9 cellular contexts compared by ENCODE assay signal in genomic region chr12:386651-387050, GRCh38. TPM values are rescaled to one million over a fixed set of nuclear protein-coding genes. Genes with fewer than 3 reads are reported as not detected.
DNase-seq lines count a peak whose midpoint lies in the region; ATAC-seq, FAIRE-seq and TF ChIP-seq lines count a peak whose summit lies in the region.
"Had no signal": no experiment of that assay in that cellular context is flagged by ENCODE, and none has a peak within 500 bp of the region (broad histone marks: within the 10 kb centered on the region; RNA-seq: fewer than 3 reads in every experiment).

No MANE protein-coding gene starts in this region.

- H3K36me3 Mint-ChIP-seq in activated naive CD8-positive, alpha-beta T cell, result no peaks in the 10 kb centered on the region

- 62% methylated on average over 4 of the region's 4 CpGs for WGBS in A549 (ENCODE audit: missing lambda C conversion rate)

- no peak overlapping the region for H3K27ac ChIP-seq in A549

- H3K9me3 Mint-ChIP-seq in activated naive CD8-positive, alpha-beta T cell (ENCODE audit: low read depth), result no peaks in the 10 kb centered on the region

- TF ChIP-seq EP300 in A549 (IDR thresholded peaks at IDR 0.05), result no peak

- no peak overlapping the region for H3K27ac Mint-ChIP-seq in activated naive CD8-positive, alpha-beta T cell

- no peak for TF ChIP-seq CTCF in A549 (IDR thresholded peaks at IDR 0.05)

- ATAC-seq in A549 (no peak), HG02763 (IDR thresholded peaks at IDR 0.05; ENCODE audit: unreplicated experiment) (no peak)

- no peak for TF ChIP-seq RAD21 in A549 (conservative IDR thresholded peaks at IDR 0.05 in 1 of 2, IDR thresholded peaks at IDR 0.05 in 1 of 2)

- H3K4me1 Mint-ChIP-seq in activated naive CD8-positive, alpha-beta T cell (ENCODE audit: low read depth), result peaks cover 50% of the 10 kb centered on the region

- H3K4me2 ChIP-seq in A549, result peak overlapping the region; percentile 91

- H3K4me1 ChIP-seq in A549, result peaks cover 25% of the 10 kb centered on the region; the same call in 2 of the 3 replicates

- H3K27me3 Mint-ChIP-seq in activated naive CD8-positive, alpha-beta T cell, result no peaks in the 10 kb centered on the region

- FAIRE-seq in A549 (lab: Jason Lieb, UNC), result no peak
- FAIRE-seq in G401.6 (lab: Jason Lieb, UNC), result peak; percentile 41

- DNase-seq in A549 (ENCODE audit: low read depth in 1 of 2, low spot score in 1 of 2) (no peak), iris pigment epithelial cell (ENCODE audit: low read depth) (peak; percentile 82), SIG-M5 (lab: John Stamatoyannopoulos, UW) (no peak), UCSD-AML1 (lab: John Stamatoyannopoulos, UW; ENCODE audit: unreplicated experiment) (no peak)
- DNase-seq in stimulated activated CD4-positive, alpha-beta T cell treated with anti-CD3 and anti-CD28 coated beads, Interleukin-2, amount 100 ng/mL, for 24 hours, result no peak
- DNase-seq: activated CD4-positive, alpha-beta T cell treated with anti-CD3 and anti-CD28 coated beads, Interleukin-2, amount 50 U/mL, for 48 hours had no signal

- no peaks in the 10 kb centered on the region for H3K9me3 ChIP-seq in A549

- no peak for TF ChIP-seq POLR2A in A549 (IDR thresholded peaks at IDR 0.05; ENCODE audit: low read length)

- peak overlapping the region; percentile 79; the same call in 1 of the 3 replicates for H3K4me3 ChIP-seq in A549

- H3K4me3 Mint-ChIP-seq in activated naive CD8-positive, alpha-beta T cell, result peak overlapping the region; percentile 89

- POLR2A ChIA-PET in A549 (lab: Yijun Ruan, JAX), result no interaction called here

- CTCF ChIA-PET in A549 (lab: Yijun Ruan, JAX), result interaction anchor here (1.0 kb wide), 1 partner anchor 9 kb away, joined by 3 read pairs; no protein-coding TSS in a partner anchor

TF ChIP-seq in A549, 52 proteins besides CTCF, POLR2A, EP300 and RAD21:
- no peak for TF ChIP-seq ESRRA (IDR thresholded peaks at IDR 0.05; ENCODE audit: borderline replicate concordance, low read length)
- TF ChIP-seq KDM1A (IDR thresholded peaks at IDR 0.05; ENCODE audit: low read depth), result no peak

RNA-seq across cellular contexts. Expression of gene KDM5A, which starts 2.5 kb away (rescaled TPM):
- polyA plus RNA-seq in A549 (2011; rRNA removed) (42.6 and 45.0 TPM in 2 replicates), A549 (2017; fragmentation: RNase III; extraction: RNeasy Plus Mini Kit Qiagen cat#74134 plus additional on column Dnase treatment) (17.5 to 22.5 TPM (median 18.8 TPM) in 3 replicates)
- 6.4 and 9.4 TPM in 2 replicates for polyA plus RNA-seq in A549 (2012; cell fraction: cytosol; rRNA removed)
- polyA plus RNA-seq in A549 (2012; cell fraction: nucleus; rRNA removed), result 8.3 and 11.8 TPM in 2 replicates
- polyA minus RNA-seq in A549 (2011; rRNA and poly(A)+ RNA removed), result 135 and 136 TPM in 2 replicates

RNA-seq across cellular contexts. Expression of gene CCDC77, which starts 14.8 kb away (rescaled TPM):
- polyA plus RNA-seq in A549 (2011; rRNA removed) (15.6 and 23.1 TPM in 2 replicates), A549 (2017; fragmentation: RNase III; extraction: RNeasy Plus Mini Kit Qiagen cat#74134 plus additional on column Dnase treatment) (15.4 to 16.4 TPM (median 16.3 TPM) in 3 replicates)
- 6.0 and 7.1 TPM in 2 replicates for polyA plus RNA-seq in A549 (2012; cell fraction: cytosol; rRNA removed)
- polyA plus RNA-seq in A549 (2012; cell fraction: nucleus; rRNA removed), result 5.5 and 11.8 TPM in 2 replicates
- polyA minus RNA-seq in A549 (2011; rRNA and poly(A)+ RNA removed), result 8.7 and 12.7 TPM in 2 replicates
